1 cellular context compared by ENCODE assay signal in the genomic region with DNA sequence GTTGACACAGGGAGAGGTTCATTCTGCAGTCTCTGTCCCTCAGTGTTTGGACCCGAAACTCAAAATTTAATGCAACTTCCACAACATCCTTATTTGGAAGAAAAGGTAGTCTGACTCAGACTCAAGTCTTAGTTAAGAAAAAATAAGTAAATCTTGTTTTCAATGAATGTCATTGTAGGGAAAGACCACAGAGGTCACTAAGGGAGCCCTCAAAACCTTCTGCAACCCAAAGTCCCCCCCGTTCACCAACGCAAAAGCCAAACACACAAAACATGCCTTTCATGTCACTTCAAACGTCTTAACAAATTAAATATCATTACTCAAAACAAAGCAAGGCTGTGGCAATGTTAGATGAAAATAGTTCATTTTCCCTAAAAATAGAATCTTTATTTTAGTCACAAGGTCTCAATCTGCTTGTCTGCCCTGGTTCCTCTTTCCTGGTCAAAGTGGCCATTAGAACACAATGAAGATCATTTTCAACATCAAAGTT.
A peak's percentile ranks its signal among the peaks of the same experiment; 100 is the strongest.
TF ChIP-seq lines count a peak whose summit lies in the region.

No MANE protein-coding gene starts in this region.

TF ChIP-seq in GM12878, 131 proteins besides CTCF, POLR2A, EP300 and RAD21 (continued from another document and continues in another):
- TF ChIP-seq, protein P1, sequence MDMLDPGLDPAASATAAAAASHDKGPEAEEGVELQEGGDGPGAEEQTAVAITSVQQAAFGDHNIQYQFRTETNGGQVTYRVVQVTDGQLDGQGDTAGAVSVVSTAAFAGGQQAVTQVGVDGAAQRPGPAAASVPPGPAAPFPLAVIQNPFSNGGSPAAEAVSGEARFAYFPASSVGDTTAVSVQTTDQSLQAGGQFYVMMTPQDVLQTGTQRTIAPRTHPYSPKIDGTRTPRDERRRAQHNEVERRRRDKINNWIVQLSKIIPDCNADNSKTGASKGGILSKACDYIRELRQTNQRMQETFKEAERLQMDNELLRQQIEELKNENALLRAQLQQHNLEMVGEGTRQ (IDR thresholded peaks at IDR 0.05; ENCODE audit: borderline replicate concordance, low read depth, low read length): no peak
- TF ChIP-seq ZZZ3 (IDR thresholded peaks at IDR 0.05; ENCODE audit: control insufficient read depth, insufficient read length, low read depth): no peak
- TF ChIP-seq, protein P2, sequence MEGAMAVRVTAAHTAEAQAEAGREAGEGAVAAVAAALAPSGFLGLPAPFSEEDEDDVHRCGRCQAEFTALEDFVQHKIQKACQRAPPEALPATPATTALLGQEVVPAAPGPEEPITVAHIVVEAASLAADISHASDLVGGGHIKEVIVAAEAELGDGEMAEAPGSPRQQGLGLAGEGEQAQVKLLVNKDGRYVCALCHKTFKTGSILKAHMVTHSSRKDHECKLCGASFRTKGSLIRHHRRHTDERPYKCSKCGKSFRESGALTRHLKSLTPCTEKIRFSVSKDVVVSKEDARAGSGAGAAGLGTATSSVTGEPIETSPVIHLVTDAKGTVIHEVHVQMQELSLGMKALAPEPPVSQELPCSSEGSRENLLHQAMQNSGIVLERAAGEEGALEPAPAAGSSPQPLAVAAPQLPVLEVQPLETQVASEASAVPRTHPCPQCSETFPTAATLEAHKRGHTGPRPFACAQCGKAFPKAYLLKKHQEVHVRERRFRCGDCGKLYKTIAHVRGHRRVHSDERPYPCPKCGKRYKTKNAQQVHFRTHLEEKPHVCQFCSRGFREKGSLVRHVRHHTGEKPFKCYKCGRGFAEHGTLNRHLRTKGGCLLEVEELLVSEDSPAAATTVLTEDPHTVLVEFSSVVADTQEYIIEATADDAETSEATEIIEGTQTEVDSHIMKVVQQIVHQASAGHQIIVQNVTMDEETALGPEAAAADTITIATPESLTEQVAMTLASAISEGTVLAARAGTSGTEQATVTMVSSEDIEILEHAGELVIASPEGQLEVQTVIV (IDR thresholded peaks at IDR 0.05; ENCODE audit: borderline replicate concordance, partially characterized antibody): no peak
- TF ChIP-seq SMAD5 (IDR thresholded peaks at IDR 0.05; ENCODE audit: low read depth): no peak
- peak; percentile 80; the same call in 1 of the 2 replicates for TF ChIP-seq ESRRA (IDR thresholded peaks at IDR 0.05; ENCODE audit: low read length)
- peak; percentile 67 for TF ChIP-seq CREB1 (IDR thresholded peaks at IDR 0.05; ENCODE audit: low read depth)
- TF ChIP-seq, protein P3, sequence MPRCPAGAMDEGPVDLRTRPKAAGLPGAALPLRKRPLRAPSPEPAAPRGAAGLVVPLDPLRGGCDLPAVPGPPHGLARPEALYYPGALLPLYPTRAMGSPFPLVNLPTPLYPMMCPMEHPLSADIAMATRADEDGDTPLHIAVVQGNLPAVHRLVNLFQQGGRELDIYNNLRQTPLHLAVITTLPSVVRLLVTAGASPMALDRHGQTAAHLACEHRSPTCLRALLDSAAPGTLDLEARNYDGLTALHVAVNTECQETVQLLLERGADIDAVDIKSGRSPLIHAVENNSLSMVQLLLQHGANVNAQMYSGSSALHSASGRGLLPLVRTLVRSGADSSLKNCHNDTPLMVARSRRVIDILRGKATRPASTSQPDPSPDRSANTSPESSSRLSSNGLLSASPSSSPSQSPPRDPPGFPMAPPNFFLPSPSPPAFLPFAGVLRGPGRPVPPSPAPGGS (IDR thresholded peaks at IDR 0.05; ENCODE audit: borderline replicate concordance, insufficient read depth, low read depth, low read length, poor library complexity, severe bottlenecking): peak; percentile 41
- TF ChIP-seq WRNIP1 (IDR thresholded peaks at IDR 0.05; ENCODE audit: borderline replicate concordance, low read depth, low read length): no peak
- TF ChIP-seq EGR1 (IDR thresholded peaks at IDR 0.05; ENCODE audit: borderline replicate concordance in 1 of 2, low read depth in 2 of 2, low read length in 2 of 2): no peak
- TF ChIP-seq FOXK2 (IDR thresholded peaks at IDR 0.05): peak; percentile 75
- TF ChIP-seq SMAD1 (IDR thresholded peaks at IDR 0.05; ENCODE audit: low read depth, partially characterized antibody): peak; percentile 73
- no peak; the same call in 1 of the 2 replicates for TF ChIP-seq MYB (IDR thresholded peaks at IDR 0.05; ENCODE audit: borderline replicate concordance, low read depth, low read length)
- peak; percentile 67 for TF ChIP-seq ZNF384 (IDR thresholded peaks at IDR 0.05; ENCODE audit: borderline replicate concordance, low read depth, low read length)
- no peak; the same call in 1 of the 2 replicates for TF ChIP-seq YY1 (IDR thresholded peaks at IDR 0.05; ENCODE audit: low read depth, low read length)
- no peak for TF ChIP-seq NRF1 (conservative IDR thresholded peaks at IDR 0.05; ENCODE audit: low read depth, low read length)
- peak; percentile 85 for TF ChIP-seq IKZF1 (conservative IDR thresholded peaks at IDR 0.05)
- TF ChIP-seq RELA (IDR thresholded peaks at IDR 0.05; ENCODE audit: borderline replicate concordance, partially characterized antibody): peak; percentile 51
- TF ChIP-seq, protein P4, sequence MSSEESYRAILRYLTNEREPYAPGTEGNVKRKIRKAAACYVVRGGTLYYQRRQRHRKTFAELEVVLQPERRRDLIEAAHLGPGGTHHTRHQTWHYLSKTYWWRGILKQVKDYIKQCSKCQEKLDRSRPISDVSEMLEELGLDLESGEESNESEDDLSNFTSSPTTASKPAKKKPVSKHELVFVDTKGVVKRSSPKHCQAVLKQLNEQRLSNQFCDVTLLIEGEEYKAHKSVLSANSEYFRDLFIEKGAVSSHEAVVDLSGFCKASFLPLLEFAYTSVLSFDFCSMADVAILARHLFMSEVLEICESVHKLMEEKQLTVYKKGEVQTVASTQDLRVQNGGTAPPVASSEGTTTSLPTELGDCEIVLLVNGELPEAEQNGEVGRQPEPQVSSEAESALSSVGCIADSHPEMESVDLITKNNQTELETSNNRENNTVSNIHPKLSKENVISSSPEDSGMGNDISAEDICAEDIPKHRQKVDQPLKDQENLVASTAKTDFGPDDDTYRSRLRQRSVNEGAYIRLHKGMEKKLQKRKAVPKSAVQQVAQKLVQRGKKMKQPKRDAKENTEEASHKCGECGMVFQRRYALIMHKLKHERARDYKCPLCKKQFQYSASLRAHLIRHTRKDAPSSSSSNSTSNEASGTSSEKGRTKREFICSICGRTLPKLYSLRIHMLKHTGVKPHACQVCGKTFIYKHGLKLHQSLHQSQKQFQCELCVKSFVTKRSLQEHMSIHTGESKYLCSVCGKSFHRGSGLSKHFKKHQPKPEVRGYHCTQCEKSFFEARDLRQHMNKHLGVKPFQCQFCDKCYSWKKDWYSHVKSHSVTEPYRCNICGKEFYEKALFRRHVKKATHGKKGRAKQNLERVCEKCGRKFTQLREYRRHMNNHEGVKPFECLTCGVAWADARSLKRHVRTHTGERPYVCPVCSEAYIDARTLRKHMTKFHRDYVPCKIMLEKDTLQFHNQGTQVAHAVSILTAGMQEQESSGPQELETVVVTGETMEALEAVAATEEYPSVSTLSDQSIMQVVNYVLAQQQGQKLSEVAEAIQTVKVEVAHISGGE (CRISPR knock-in tag; IDR thresholded peaks at IDR 0.05): no peak
- peak; percentile 88 for TF ChIP-seq SPI1 (IDR thresholded peaks at IDR 0.05; ENCODE audit: borderline replicate concordance, insufficient read depth, low read depth, low read length)
- no peak for TF ChIP-seq SIN3A (IDR thresholded peaks at IDR 0.05; ENCODE audit: low read depth, low read length)
- TF ChIP-seq NFIC (IDR thresholded peaks at IDR 0.05; ENCODE audit: low read depth, low read length): peak; percentile 98
- peak; percentile 72 for TF ChIP-seq EED (IDR thresholded peaks at IDR 0.05; ENCODE audit: low read depth)
- TF ChIP-seq, protein P5, sequence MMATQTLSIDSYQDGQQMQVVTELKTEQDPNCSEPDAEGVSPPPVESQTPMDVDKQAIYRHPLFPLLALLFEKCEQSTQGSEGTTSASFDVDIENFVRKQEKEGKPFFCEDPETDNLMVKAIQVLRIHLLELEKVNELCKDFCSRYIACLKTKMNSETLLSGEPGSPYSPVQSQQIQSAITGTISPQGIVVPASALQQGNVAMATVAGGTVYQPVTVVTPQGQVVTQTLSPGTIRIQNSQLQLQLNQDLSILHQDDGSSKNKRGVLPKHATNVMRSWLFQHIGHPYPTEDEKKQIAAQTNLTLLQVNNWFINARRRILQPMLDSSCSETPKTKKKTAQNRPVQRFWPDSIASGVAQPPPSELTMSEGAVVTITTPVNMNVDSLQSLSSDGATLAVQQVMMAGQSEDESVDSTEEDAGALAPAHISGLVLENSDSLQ (IDR thresholded peaks at IDR 0.05): peak; percentile 80
- no peak for TF ChIP-seq NR2C2 (IDR thresholded peaks at IDR 0.05; ENCODE audit: borderline replicate concordance, control insufficient read depth, insufficient read length, low read depth)
- no peak for TF ChIP-seq KAT2A (conservative IDR thresholded peaks at IDR 0.05; ENCODE audit: control insufficient read depth, low read depth, low read length)
- peak; percentile 94 for TF ChIP-seq CREM (IDR thresholded peaks at IDR 0.05; ENCODE audit: low read depth)
- TF ChIP-seq ZNF622 (IDR thresholded peaks at IDR 0.05): no peak
- TF ChIP-seq CHD2 (IDR thresholded peaks at IDR 0.05; ENCODE audit: borderline replicate concordance, low read depth, low read length): peak; percentile 72; the same call in 1 of the 2 replicates
- TF ChIP-seq TCF7 (IDR thresholded peaks at IDR 0.05; ENCODE audit: borderline replicate concordance): peak; percentile 95
- TF ChIP-seq EZH2 (IDR thresholded peaks at IDR 0.05; ENCODE audit: borderline replicate concordance, control insufficient read depth, low read depth, low read length): no peak
- TF ChIP-seq HDAC2 (IDR thresholded peaks at IDR 0.05): no peak
- TF ChIP-seq BRCA1 (IDR thresholded peaks at IDR 0.05; ENCODE audit: low read depth, low read length): no peak
- TF ChIP-seq BMI1 (IDR thresholded peaks at IDR 0.05; ENCODE audit: borderline replicate concordance): peak; percentile 83; the same call in 1 of the 2 replicates
- no peak for TF ChIP-seq CHD1 (IDR thresholded peaks at IDR 0.05; ENCODE audit: low read depth, low read length)
- TF ChIP-seq SUZ12 (IDR thresholded peaks at IDR 0.05; ENCODE audit: unreplicated experiment): no peak
- TF ChIP-seq KLF5 (IDR thresholded peaks at IDR 0.05; ENCODE audit: partially characterized antibody): peak; percentile 87
- peak; percentile 89; the same call in 1 of the 2 replicates for TF ChIP-seq MTA3 (IDR thresholded peaks at IDR 0.05; ENCODE audit: borderline replicate concordance, low read length)
- peak; percentile 87 for TF ChIP-seq IRF4 (IDR thresholded peaks at IDR 0.05; ENCODE audit: low read depth, low read length)
- TF ChIP-seq TBL1XR1 (IDR thresholded peaks at IDR 0.05; ENCODE audit: low read depth, low read length): peak; percentile 98
- TF ChIP-seq SUPT20H (IDR thresholded peaks at IDR 0.05; ENCODE audit: borderline replicate concordance, control insufficient read depth, low read depth, low read length): no peak
- TF ChIP-seq ZNF207 (IDR thresholded peaks at IDR 0.05; ENCODE audit: borderline replicate concordance): 0 out of 2 replicates have a peak, but pooled peaks have one; percentile 54
- TF ChIP-seq, protein P6, sequence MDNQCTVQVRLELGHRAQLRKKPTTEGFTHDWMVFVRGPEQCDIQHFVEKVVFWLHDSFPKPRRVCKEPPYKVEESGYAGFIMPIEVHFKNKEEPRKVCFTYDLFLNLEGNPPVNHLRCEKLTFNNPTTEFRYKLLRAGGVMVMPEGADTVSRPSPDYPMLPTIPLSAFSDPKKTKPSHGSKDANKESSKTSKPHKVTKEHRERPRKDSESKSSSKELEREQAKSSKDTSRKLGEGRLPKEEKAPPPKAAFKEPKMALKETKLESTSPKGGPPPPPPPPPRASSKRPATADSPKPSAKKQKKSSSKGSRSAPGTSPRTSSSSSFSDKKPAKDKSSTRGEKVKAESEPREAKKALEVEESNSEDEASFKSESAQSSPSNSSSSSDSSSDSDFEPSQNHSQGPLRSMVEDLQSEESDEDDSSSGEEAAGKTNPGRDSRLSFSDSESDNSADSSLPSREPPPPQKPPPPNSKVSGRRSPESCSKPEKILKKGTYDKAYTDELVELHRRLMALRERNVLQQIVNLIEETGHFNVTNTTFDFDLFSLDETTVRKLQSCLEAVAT (IDR thresholded peaks at IDR 0.05): peak; percentile 97
- TF ChIP-seq, protein P7, sequence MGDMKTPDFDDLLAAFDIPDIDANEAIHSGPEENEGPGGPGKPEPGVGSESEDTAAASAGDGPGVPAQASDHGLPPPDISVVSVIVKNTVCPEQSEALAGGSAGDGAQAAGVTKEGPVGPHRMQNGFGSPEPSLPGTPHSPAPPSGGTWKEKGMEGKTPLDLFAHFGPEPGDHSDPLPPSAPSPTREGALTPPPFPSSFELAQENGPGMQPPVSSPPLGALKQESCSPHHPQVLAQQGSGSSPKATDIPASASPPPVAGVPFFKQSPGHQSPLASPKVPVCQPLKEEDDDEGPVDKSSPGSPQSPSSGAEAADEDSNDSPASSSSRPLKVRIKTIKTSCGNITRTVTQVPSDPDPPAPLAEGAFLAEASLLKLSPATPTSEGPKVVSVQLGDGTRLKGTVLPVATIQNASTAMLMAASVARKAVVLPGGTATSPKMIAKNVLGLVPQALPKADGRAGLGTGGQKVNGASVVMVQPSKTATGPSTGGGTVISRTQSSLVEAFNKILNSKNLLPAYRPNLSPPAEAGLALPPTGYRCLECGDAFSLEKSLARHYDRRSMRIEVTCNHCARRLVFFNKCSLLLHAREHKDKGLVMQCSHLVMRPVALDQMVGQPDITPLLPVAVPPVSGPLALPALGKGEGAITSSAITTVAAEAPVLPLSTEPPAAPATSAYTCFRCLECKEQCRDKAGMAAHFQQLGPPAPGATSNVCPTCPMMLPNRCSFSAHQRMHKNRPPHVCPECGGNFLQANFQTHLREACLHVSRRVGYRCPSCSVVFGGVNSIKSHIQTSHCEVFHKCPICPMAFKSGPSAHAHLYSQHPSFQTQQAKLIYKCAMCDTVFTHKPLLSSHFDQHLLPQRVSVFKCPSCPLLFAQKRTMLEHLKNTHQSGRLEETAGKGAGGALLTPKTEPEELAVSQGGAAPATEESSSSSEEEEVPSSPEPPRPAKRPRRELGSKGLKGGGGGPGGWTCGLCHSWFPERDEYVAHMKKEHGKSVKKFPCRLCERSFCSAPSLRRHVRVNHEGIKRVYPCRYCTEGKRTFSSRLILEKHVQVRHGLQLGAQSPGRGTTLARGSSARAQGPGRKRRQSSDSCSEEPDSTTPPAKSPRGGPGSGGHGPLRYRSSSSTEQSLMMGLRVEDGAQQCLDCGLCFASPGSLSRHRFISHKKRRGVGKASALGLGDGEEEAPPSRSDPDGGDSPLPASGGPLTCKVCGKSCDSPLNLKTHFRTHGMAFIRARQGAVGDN (IDR thresholded peaks at IDR 0.05): no peak
- TF ChIP-seq CBX3 (IDR thresholded peaks at IDR 0.05; ENCODE audit: borderline replicate concordance, low read depth): no peak
- no peak for TF ChIP-seq HDGF (IDR thresholded peaks at IDR 0.05)
- TF ChIP-seq STAT1 (conservative IDR thresholded peaks at IDR 0.05): no peak
- TF ChIP-seq NFXL1 (IDR thresholded peaks at IDR 0.05; ENCODE audit: borderline replicate concordance): no peak
- TF ChIP-seq NFYA (IDR thresholded peaks at IDR 0.05; ENCODE audit: borderline replicate concordance, low read depth, low read length): no peak
- TF ChIP-seq, protein P8, sequence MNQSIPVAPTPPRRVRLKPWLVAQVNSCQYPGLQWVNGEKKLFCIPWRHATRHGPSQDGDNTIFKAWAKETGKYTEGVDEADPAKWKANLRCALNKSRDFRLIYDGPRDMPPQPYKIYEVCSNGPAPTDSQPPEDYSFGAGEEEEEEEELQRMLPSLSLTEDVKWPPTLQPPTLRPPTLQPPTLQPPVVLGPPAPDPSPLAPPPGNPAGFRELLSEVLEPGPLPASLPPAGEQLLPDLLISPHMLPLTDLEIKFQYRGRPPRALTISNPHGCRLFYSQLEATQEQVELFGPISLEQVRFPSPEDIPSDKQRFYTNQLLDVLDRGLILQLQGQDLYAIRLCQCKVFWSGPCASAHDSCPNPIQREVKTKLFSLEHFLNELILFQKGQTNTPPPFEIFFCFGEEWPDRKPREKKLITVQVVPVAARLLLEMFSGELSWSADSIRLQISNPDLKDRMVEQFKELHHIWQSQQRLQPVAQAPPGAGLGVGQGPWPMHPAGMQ (IDR thresholded peaks at IDR 0.05; ENCODE audit: borderline replicate concordance): peak; percentile 87
- TF ChIP-seq TAF1 (IDR thresholded peaks at IDR 0.05; ENCODE audit: borderline replicate concordance, low read depth, low read length): no peak
